Comparison of ENCODE assay signal across 10 cellular contexts in the genomic region with DNA sequence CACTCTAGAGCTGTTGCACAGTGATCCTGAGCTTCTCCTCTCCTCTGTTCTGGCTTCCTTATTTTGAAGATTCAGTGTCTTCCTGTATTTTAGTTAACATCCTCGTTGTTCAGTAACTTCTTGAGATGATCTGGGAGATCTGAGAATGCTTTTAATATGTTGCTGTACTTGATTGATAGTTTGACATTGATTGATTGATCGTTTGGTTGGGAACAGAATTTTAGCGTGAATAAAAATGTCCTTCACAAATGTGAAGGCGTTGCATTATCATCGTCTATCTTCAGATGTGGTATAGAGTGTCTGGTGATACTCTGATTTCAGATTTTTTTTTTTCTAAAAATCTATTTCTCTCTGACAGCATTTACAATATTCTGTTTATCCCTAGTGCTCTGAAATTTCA.
"Had no signal": no experiment of that assay in that cellular context is flagged by ENCODE, and none has a peak within 500 bp of the region (broad histone marks: within the 10 kb centered on the region; RNA-seq: fewer than 3 reads in every experiment).

No MANE protein-coding gene starts in this region.

- H2AFZ ChIP-seq: GM23338 had no signal

- H3K4me1 Mint-ChIP-seq: GM23338, H9 had no signal

- ATAC-seq: GM23338, HepG2, K562 had no signal

- H3K9me3 Mint-ChIP-seq: GM23338, H9, HFFc6 had no signal

- H3K4me3 ChIP-seq: GM23338, K562 had no signal

- H3K27ac Mint-ChIP-seq: GM23338, H9, HFFc6 had no signal

- DNase-seq: H9, HCEC 1CT, HFFc6, KG1 had no signal

- H3K4me3 Mint-ChIP-seq: GM23338, H9, HFFc6 had no signal

- H3K27ac ChIP-seq: HL-60 had no signal

- FAIRE-seq: H1, H54, HepG2, K562 had no signal

- H3K4me2 ChIP-seq: GM23338 had no signal
